Comparison of ENCODE assay signal across 17 cellular contexts in genomic region chr6:170445984-170446383, GRCh38.
"Had no signal": no experiment of that assay in that cellular context is flagged by ENCODE, and none has a peak within 500 bp of the region (broad histone marks: within the 10 kb centered on the region; RNA-seq: fewer than 3 reads in every experiment).

No MANE protein-coding gene starts in this region.

- H3K36me3 Mint-ChIP-seq: activated naive CD4-positive, alpha-beta T cell treated with anti-CD3 and anti-CD28 coated beads, Interleukin-2, amount 10 ng/mL, durations not matched to agents 7 days and 5 days; mesothelial cell of epicardium; natural killer cell treated with Interleukin-12 subunit alpha and Interleukin-12 subunit beta and Interleukin-15 and Interleukin-18, amount 100 ng/mL, for 72 hours; stimulated activated effector memory CD8-positive, alpha-beta T cell treated with anti-CD3 and anti-CD28 coated beads, Interleukin-12 subunit alpha, Interleukin-12 subunit beta, amount 100 ng/mL, for 72 hours had no signal

- H3K4me3 Mint-ChIP-seq: activated CD8-positive, alpha-beta T cell treated with anti-CD3 and anti-CD28 coated beads, Interleukin-2, amount 10 ng/mL, durations not matched to agents 7 days and 5 days; activated naive CD4-positive, alpha-beta T cell treated with anti-CD3 and anti-CD28 coated beads, Interleukin-2, amount 10 ng/mL, durations not matched to agents 7 days and 5 days; mesothelial cell of epicardium; natural killer cell treated with Interleukin-12 subunit alpha and Interleukin-12 subunit beta and Interleukin-15 and Interleukin-18, amount 100 ng/mL, for 72 hours; stimulated activated effector memory CD8-positive, alpha-beta T cell treated with anti-CD3 and anti-CD28 coated beads, Interleukin-12 subunit alpha, Interleukin-12 subunit beta, amount 100 ng/mL, for 72 hours; stimulated activated naive CD8-positive, alpha-beta T cell treated with anti-CD3 and anti-CD28 coated beads, Interleukin-15, amount 100 ng/mL, for 72 hours had no signal

- H3K4me1 ChIP-seq: heart right ventricle, tibial artery had no signal

- ATAC-seq: activated CD8-positive, alpha-beta T cell treated with anti-CD3 and anti-CD28 coated beads, Interleukin-2, amount 10 ng/mL, durations not matched to agents 7 days and 5 days; natural killer cell treated with Interleukin-12 subunit alpha and Interleukin-12 subunit beta and Interleukin-15 and Interleukin-18, amount 100 ng/mL, for 72 hours; stimulated activated effector memory CD8-positive, alpha-beta T cell treated with anti-CD3 and anti-CD28 coated beads, Interleukin-12 subunit alpha, Interleukin-12 subunit beta, amount 100 ng/mL, for 72 hours; stimulated activated naive CD8-positive, alpha-beta T cell treated with anti-CD3 and anti-CD28 coated beads, Interleukin-15, amount 100 ng/mL, for 72 hours had no signal

- H3K27me3 ChIP-seq: heart right ventricle, tibial artery had no signal

- H3K4me3 ChIP-seq: heart right ventricle, tibial artery had no signal

- H3K4me1 Mint-ChIP-seq: activated naive CD4-positive, alpha-beta T cell treated with anti-CD3 and anti-CD28 coated beads, Interleukin-2, amount 10 ng/mL, durations not matched to agents 7 days and 5 days; mesothelial cell of epicardium; stimulated activated naive CD8-positive, alpha-beta T cell treated with anti-CD3 and anti-CD28 coated beads, Interleukin-15, amount 100 ng/mL, for 72 hours had no signal

- H3K9me3 ChIP-seq: heart right ventricle, tibial artery had no signal

- DNase-seq: activated CD4-positive, alpha-beta T cell treated with anti-CD3 and anti-CD28 coated beads for 1 hour; activated CD4-positive, alpha-beta T cell treated with anti-CD3 and anti-CD28 coated beads, Interleukin-2, amount 50 U/mL, for 1 hour; activated CD8-positive, alpha-beta T cell treated with anti-CD3 and anti-CD28 coated beads, Interleukin-2, amount 10 ng/mL, durations not matched to agents 7 days and 5 days; activated naive CD4-positive, alpha-beta T cell treated with anti-CD3 and anti-CD28 coated beads, Interleukin-2, amount 10 ng/mL, durations not matched to agents 7 days and 5 days; amygdala; cerebellar nuclear complex; cortex of kidney; heart right ventricle; kidney; stimulated activated CD4-positive, alpha-beta T cell treated with anti-CD3 and anti-CD28 coated beads, Interleukin-12 subunit alpha, Interleukin-12 subunit beta, amount 100 ng/mL, for 4 hours; stimulated activated CD4-positive, alpha-beta T cell treated with anti-CD3 and anti-CD28 coated beads, Interleukin-1b, Interleukin-23, amount 100 ng/mL, for 48 hours; stimulated activated naive CD8-positive, alpha-beta T cell treated with anti-CD3 and anti-CD28 coated beads, Interleukin-15, amount 100 ng/mL, for 72 hours; T-helper 9 cell; tibial artery had no signal

- H3K9me3 Mint-ChIP-seq: activated naive CD4-positive, alpha-beta T cell treated with anti-CD3 and anti-CD28 coated beads, Interleukin-2, amount 10 ng/mL, durations not matched to agents 7 days and 5 days; mesothelial cell of epicardium; natural killer cell treated with Interleukin-12 subunit alpha and Interleukin-12 subunit beta and Interleukin-15 and Interleukin-18, amount 100 ng/mL, for 72 hours; stimulated activated effector memory CD8-positive, alpha-beta T cell treated with anti-CD3 and anti-CD28 coated beads, Interleukin-12 subunit alpha, Interleukin-12 subunit beta, amount 100 ng/mL, for 72 hours; stimulated activated naive CD8-positive, alpha-beta T cell treated with anti-CD3 and anti-CD28 coated beads, Interleukin-15, amount 100 ng/mL, for 72 hours had no signal

- H3K27ac ChIP-seq: heart right ventricle, tibial artery had no signal

- H3K36me3 ChIP-seq: heart right ventricle, tibial artery had no signal

- H3K27ac Mint-ChIP-seq: activated CD8-positive, alpha-beta T cell treated with anti-CD3 and anti-CD28 coated beads, Interleukin-2, amount 10 ng/mL, durations not matched to agents 7 days and 5 days; activated naive CD4-positive, alpha-beta T cell treated with anti-CD3 and anti-CD28 coated beads, Interleukin-2, amount 10 ng/mL, durations not matched to agents 7 days and 5 days; mesothelial cell of epicardium had no signal
